Comparison of ENCODE assay signal across 8 cellular contexts in the genomic region with DNA sequence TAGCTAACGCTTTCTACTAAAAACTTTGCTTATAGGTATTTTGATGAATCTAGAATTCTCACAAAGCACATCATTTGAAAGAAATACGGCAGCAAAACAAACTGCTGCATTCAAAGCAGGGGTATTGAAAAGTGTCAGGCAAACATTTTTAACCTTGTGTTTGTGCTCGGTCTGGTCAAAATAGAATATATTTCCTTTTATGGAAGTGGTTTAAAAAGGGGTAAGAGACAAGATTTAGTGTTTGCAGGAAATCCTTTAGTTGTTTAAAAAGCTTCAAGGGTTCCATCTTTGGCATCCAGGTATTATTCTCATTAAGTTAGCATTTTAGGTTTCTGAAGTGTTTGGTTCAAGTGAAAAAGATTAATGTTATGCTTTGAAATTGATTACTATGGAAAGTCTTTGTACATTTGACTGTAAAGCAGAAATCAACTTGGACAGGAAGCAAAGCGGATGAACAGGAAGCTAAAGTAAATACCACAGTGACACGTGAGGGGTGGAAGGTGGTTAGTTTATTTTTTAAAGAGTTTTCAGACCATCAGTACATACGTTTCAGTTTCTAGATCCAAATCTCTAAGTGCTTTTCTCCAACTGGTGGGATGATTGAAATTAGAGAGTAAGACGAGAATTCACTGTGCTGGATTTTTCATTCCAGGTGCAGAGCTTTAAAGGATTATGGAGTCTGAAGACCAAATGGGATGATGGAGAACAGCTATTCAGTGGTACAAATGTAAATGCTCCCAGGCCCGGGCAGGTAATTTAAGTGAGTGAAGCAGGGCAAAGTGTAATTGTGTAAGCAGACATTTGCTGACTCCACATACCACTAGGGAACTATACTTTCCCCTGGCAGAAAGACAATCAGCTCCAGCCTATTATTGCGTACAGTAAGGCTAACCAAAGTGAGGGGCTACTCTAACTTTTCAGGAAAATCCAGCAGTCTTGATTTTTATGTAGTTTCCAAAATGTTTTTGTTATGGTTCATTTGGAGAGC.
DNase-seq lines count a peak whose midpoint lies in the region; ATAC-seq and TF ChIP-seq lines count a peak whose summit lies in the region.

No MANE protein-coding gene starts in this region.

- H3K36me3 ChIP-seq in endocrine pancreas (ENCODE audit: control insufficient read depth, insufficient read depth, low read length) = no peaks in the 10 kb centered on the region

- WGBS in right cardiac atrium = 60% methylated on average over 9 of the region's 9 CpGs

- no peak overlapping the region for H3K9ac ChIP-seq in endocrine pancreas (ENCODE audit: control insufficient read depth, insufficient read depth, low read length)

- H3K27ac ChIP-seq in HL-60 (replicated peaks) = peak overlapping the region; percentile 37
- H3K27ac ChIP-seq in right cardiac atrium (ENCODE audit: low read length) = no peak overlapping the region

- H3K9me3 ChIP-seq in endocrine pancreas (ENCODE audit: control insufficient read depth, low read length) = no peaks in the 10 kb centered on the region
- no peaks in the 10 kb centered on the region for H3K9me3 ChIP-seq in right cardiac atrium (ENCODE audit: control insufficient read depth, low read length)

- peak; percentile 92 for ATAC-seq in GM21390 (IDR thresholded peaks at IDR 0.05; ENCODE audit: unreplicated experiment)
- ATAC-seq in right cardiac atrium = no peak

- CTCF ChIA-PET in GM10248 (lab: Yijun Ruan, JAX) = interaction anchor here (1.1 kb wide), 1 partner anchor 289 kb away, joined by 3 read pairs; no protein-coding TSS in a partner anchor

- H3K4me3 ChIP-seq in GM12865 (ENCODE audit: low read depth, low read length) = no peak overlapping the region
- no peak overlapping the region for H3K4me3 ChIP-seq in HL-60 (replicated peaks; ENCODE audit: insufficient read depth, low read length)
- peak overlapping the region; percentile 0 for H3K4me3 ChIP-seq in endocrine pancreas (ENCODE audit: control insufficient read depth, insufficient read depth, low read length)
- no peak overlapping the region for H3K4me3 ChIP-seq in right cardiac atrium (ENCODE audit: low read length)

- H3K27me3 ChIP-seq in HL-60 (ENCODE audit: insufficient read depth, poor library complexity, severe bottlenecking) (no peaks in the 10 kb centered on the region), endocrine pancreas (ENCODE audit: control insufficient read depth, insufficient read depth, low read length) (no peaks in the 10 kb centered on the region), right cardiac atrium (ENCODE audit: control insufficient read depth, insufficient read depth) (no peaks in the 10 kb centered on the region)

- POLR2A ChIA-PET in GM10248 (lab: Yijun Ruan, JAX) = no interaction called here

- peak; percentile 75 for DNase-seq in GM12865 (ENCODE audit: low read depth)
- DNase-seq in HL-60 (ENCODE audit: low read depth in 1 of 2, low spot score in 1 of 2) = peak in 1 of 2 experiments; percentile 25
- DNase-seq in NCI-H69 (lab: John Stamatoyannopoulos, UW) = no peak
- no peak for DNase-seq in activated CD4-positive, alpha-beta T cell treated with anti-CD3 and anti-CD28 coated beads for 48 hours
- DNase-seq in GM10248 (ENCODE audit: extremely low spot score) = no peak
- DNase-seq in right cardiac atrium = no peak

- TF ChIP-seq CTCF in GM12865 (IDR thresholded peaks at IDR 0.05; ENCODE audit: insufficient read depth, low read depth, low read length, missing control alignments) (no peak), HL-60 (IDR thresholded peaks at IDR 0.05; ENCODE audit: insufficient read depth, low read length) (no peak), GM10248 (IDR thresholded peaks at IDR 0.05; ENCODE audit: control extremely low read depth, extremely low read depth, low read depth, missing control alignments) (no peak)

- H3K4me1 ChIP-seq in endocrine pancreas (ENCODE audit: control insufficient read depth, insufficient read depth, low read length) (peaks cover 10% of the 10 kb centered on the region), right cardiac atrium (ENCODE audit: control insufficient read depth, insufficient read depth, low read length) (peaks cover 7% of the 10 kb centered on the region)

- intact Hi-C loops in right cardiac atrium (cut with DNase I) = no loop called here
